In genomic region chr2:9332853-9333245, GRCh38 we compare ENCODE assay signal across 10 cellular contexts.
DNase-seq lines count a peak whose midpoint lies in the region; ATAC-seq, FAIRE-seq and TF ChIP-seq lines count a peak whose summit lies in the region.
"Had no signal": no experiment of that assay in that cellular context is flagged by ENCODE, and none has a peak within 500 bp of the region (broad histone marks: within the 10 kb centered on the region; RNA-seq: fewer than 3 reads in every experiment).

No MANE protein-coding gene starts in this region.

- DNase-seq in HepG2 (ENCODE audit: low spot score): no peak
- DNase-seq in right lobe of liver: no peak
- DNase-seq in fibroblast of villous mesenchyme (ENCODE audit: low read depth): peak; percentile 34
- no peak for DNase-seq in osteoblast (ENCODE audit: insufficient read length, low spot score, missing footprints)
- no peak for DNase-seq in type B pancreatic cell (ENCODE audit: extremely low spot score, unreplicated experiment)
- DNase-seq in activated CD4-positive, alpha-beta T cell treated with anti-CD3 and anti-CD28 coated beads for 48 hours: no peak
- DNase-seq: NCI-H2029 treated with DMSO at 0.1 percent for 48 hours had no signal

- H3K27ac ChIP-seq in HepG2 (ENCODE audit: extremely low read length, insufficient read depth, low read length): no peak overlapping the region
- H3K27ac ChIP-seq in right lobe of liver: no peak overlapping the region
- H3K27ac ChIP-seq in osteoblast (ENCODE audit: low read depth, low read length): peak overlapping the region; percentile 1

- peaks cover 74% of the 10 kb centered on the region for H3K4me1 ChIP-seq in HepG2 (ENCODE audit: insufficient read depth, low read length)
- peaks cover 0 to 33% (median 10%) of the 10 kb centered on the region in 4 donors for H3K4me1 ChIP-seq in right lobe of liver
- H3K4me1 ChIP-seq in osteoblast (ENCODE audit: insufficient read depth, low read length): peaks cover 15% of the 10 kb centered on the region

- no TSS peak for BruUV-seq in HepG2 (replicated peaks; lab: Mats Ljungman, UMichigan)

- POLR2A ChIA-PET in HepG2 (lab: Yijun Ruan, JAX): interaction anchor here (0.6 to 1.9 kb wide), 3 partner anchors 48 to 190 kb away, joined by 3 to 6 read pairs (median 4); no protein-coding TSS in a partner anchor

- H4K20me1 ChIP-seq in HepG2 (ENCODE audit: insufficient read depth, low read length) (no peaks in the 10 kb centered on the region), osteoblast (ENCODE audit: insufficient read depth, low read length) (peaks cover 6% of the 10 kb centered on the region)

- H3K27ac Mint-ChIP-seq in type B pancreatic cell: peak overlapping the region; percentile 91

- H3K4me3 Mint-ChIP-seq in type B pancreatic cell: no peak overlapping the region

- H3K36me3 ChIP-seq in HepG2 (replicated peaks in 1 of 2; ENCODE audit: control insufficient read depth in 1 of 2, insufficient read depth in 2 of 2, low read length in 2 of 2): peaks cover 6 to 10% of the 10 kb centered on the region in 2 experiments
- H3K36me3 ChIP-seq in right lobe of liver: no peaks in the 10 kb centered on the region
- H3K36me3 ChIP-seq in osteoblast (ENCODE audit: insufficient read depth, low read length): peaks cover 45% of the 10 kb centered on the region

- no peak for TF ChIP-seq RAD21 in HepG2 (CRISPR knock-in tag; IDR thresholded peaks at IDR 0.05)

- WGBS in HepG2 (ENCODE audit: low lambda C conversion rate): 82% methylated on average over 6 of the region's 6 CpGs
- WGBS in right lobe of liver (ENCODE audit: insufficient coverage, low coverage, low lambda C conversion rate, missing lambda C conversion rate): 69% methylated on average over 6 of the region's 6 CpGs

- peaks cover 30% of the 10 kb centered on the region for H3K36me3 Mint-ChIP-seq in type B pancreatic cell

- no peak overlapping the region for H3K4me2 ChIP-seq in HepG2 (ENCODE audit: low read depth, low read length)
- H3K4me2 ChIP-seq in osteoblast (ENCODE audit: insufficient read depth, low read length): no peak overlapping the region

- H3K27me3 ChIP-seq in HepG2 (ENCODE audit: control insufficient read depth in 1 of 2, insufficient read depth in 2 of 2, low read length in 2 of 2) (no peaks in the 10 kb centered on the region), right lobe of liver (no peaks in the 10 kb centered on the region), osteoblast (ENCODE audit: insufficient read depth, low read length) (no peaks in the 10 kb centered on the region)

- H3K9ac ChIP-seq in HepG2 (ENCODE audit: insufficient read depth, low read depth, low read length): no peak overlapping the region
- H3K9ac ChIP-seq: GM23248 had no signal

- H3K4me1 Mint-ChIP-seq in type B pancreatic cell (ENCODE audit: unreplicated experiment): peaks cover 59% of the 10 kb centered on the region

- in situ Hi-C loops in HepG2 (cut with HindIII; ENCODE audit: extremely low pct_ligation_motif_present, low pct_unique_long_range_greater_than_20kb): loop anchor here (10.0 kb wide), 2 partner anchors 128 to 188 kb away; partner anchors contain the start of gene ASAP2

- CTCF ChIA-PET in HepG2 (lab: Yijun Ruan, JAX; ENCODE audit: low intra/inter-chr PET ratio, low total read pairs): interaction anchor here (1.4 to 1.6 kb wide), 2 partner anchors 127 to 190 kb away, joined by 4 to 14 read pairs; partner anchors contain the start of gene ASAP2

- TF ChIP-seq EP300 in HepG2 (IDR thresholded peaks at IDR 0.05; ENCODE audit: low read depth in 2 of 2, low read length in 2 of 2): no peak
- TF ChIP-seq EP300 in HepG2 (CRISPR knock-in tag; IDR thresholded peaks at IDR 0.05; ENCODE audit: borderline replicate concordance): no peak

- no peaks in the 10 kb centered on the region for H3K27me3 Mint-ChIP-seq in type B pancreatic cell

- ATAC-seq in HepG2: no peak
- no peak for ATAC-seq in right lobe of liver
- ATAC-seq in HG02852 (IDR thresholded peaks at IDR 0.05; ENCODE audit: unreplicated experiment): no peak
- no peak for ATAC-seq in GM21447 (IDR thresholded peaks at IDR 0.05; ENCODE audit: unreplicated experiment)

- intact Hi-C loops in HepG2 (cut with micrococcal nuclease; ENCODE audit: unreplicated experiment): loop anchor here (1.0 kb wide), 3 partner anchors 87 to 191 kb away; partner anchors contain the start of gene ASAP2
- intact Hi-C loops in right lobe of liver (cut with DNase I): loop anchor here (10.0 kb wide), 2 partner anchors 128 to 188 kb away; partner anchors contain the start of gene ASAP2 (in 1 of the 2)

- H3K9me3 Mint-ChIP-seq in type B pancreatic cell: no peaks in the 10 kb centered on the region

- no peak overlapping the region for H2AFZ ChIP-seq in HepG2 (ENCODE audit: low read length)
- no peak overlapping the region for H2AFZ ChIP-seq in osteoblast (ENCODE audit: low read length)
- H2AFZ ChIP-seq: GM23248 had no signal

- FAIRE-seq in HepG2 (lab: Jason Lieb, UNC): no peak

- no peak overlapping the region for H3K4me3 ChIP-seq in HepG2 (replicated peaks in 1 of 3; ENCODE audit: insufficient read depth in 1 of 3, low read depth in 2 of 3, low read length in 3 of 3)
- no peak overlapping the region for H3K4me3 ChIP-seq in right lobe of liver
- H3K4me3 ChIP-seq in fibroblast of villous mesenchyme (ENCODE audit: low read depth, low read length): no peak overlapping the region
- H3K4me3 ChIP-seq in osteoblast (ENCODE audit: insufficient read depth, low read length): no peak overlapping the region
- H3K4me3 ChIP-seq: GM23248 had no signal

- no peaks in the 10 kb centered on the region for H3K9me3 ChIP-seq in HepG2 (ENCODE audit: low read length)
- H3K9me3 ChIP-seq in right lobe of liver: no peaks in the 10 kb centered on the region
- no peaks in the 10 kb centered on the region for H3K9me3 ChIP-seq in osteoblast (ENCODE audit: low read depth, low read length)

- H3K79me2 ChIP-seq in HepG2 (ENCODE audit: insufficient read depth, low read length): no peaks in the 10 kb centered on the region
- peaks cover 14% of the 10 kb centered on the region for H3K79me2 ChIP-seq in osteoblast (ENCODE audit: insufficient read depth, low read length)

- TF ChIP-seq CTCF in HepG2 (CRISPR knock-in tag; IDR thresholded peaks at IDR 0.05): no peak
- no peak for TF ChIP-seq CTCF in right lobe of liver (IDR thresholded peaks at IDR 0.05)
- TF ChIP-seq CTCF in fibroblast of villous mesenchyme (IDR thresholded peaks at IDR 0.05; ENCODE audit: insufficient read depth, low read depth, low read length): no peak
- TF ChIP-seq CTCF in osteoblast (IDR thresholded peaks at IDR 0.05; ENCODE audit: extremely low read depth, low read depth, low read length): no peak
- no peak for TF ChIP-seq CTCF in type B pancreatic cell (conservative IDR thresholded peaks at IDR 0.05)

- no peak for TF ChIP-seq POLR2A in HepG2 (IDR thresholded peaks at IDR 0.05; ENCODE audit: insufficient read depth in 1 of 2, low read depth in 2 of 2, low read length in 2 of 2)
- TF ChIP-seq POLR2A in right lobe of liver (IDR thresholded peaks at IDR 0.05): no peak

TF ChIP-seq in HepG2, 621 proteins besides CTCF, POLR2A, EP300 and RAD21:
- TF ChIP-seq NR2F6 (IDR thresholded peaks at IDR 0.05) (0 out of 2 replicates have a peak, but pooled peaks have one; percentile 13), NR2F6 (CRISPR knock-in tag; IDR thresholded peaks at IDR 0.05) (no peak), HIVEP1 (CRISPR knock-in tag; IDR thresholded peaks at IDR 0.05) (no peak)
